In the genomic region with DNA sequence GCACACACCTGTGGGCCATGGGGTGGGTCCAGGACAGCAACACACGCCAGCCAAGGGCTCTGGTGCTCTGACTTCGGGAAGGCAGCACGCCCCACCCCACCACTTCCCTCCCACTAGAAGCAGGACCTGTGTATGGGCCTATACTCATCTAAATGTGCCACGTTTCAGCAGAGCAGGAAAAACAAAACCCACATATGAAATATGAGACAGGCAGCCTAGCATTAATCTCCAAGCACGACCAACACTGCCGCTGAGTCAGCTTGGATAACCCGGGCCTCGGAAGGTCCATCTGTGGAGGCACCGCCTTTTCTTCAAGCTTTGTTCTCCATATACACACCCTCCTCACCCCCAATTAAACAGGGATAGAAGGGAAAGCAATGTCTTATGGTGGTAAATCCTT, we compare ENCODE assay signal across 19 cellular contexts.
DNase-seq lines count a peak whose midpoint lies in the region; ATAC-seq and TF ChIP-seq lines count a peak whose summit lies in the region.
"Had no signal": no experiment of that assay in that cellular context is flagged by ENCODE, and none has a peak within 500 bp of the region (broad histone marks: within the 10 kb centered on the region; RNA-seq: fewer than 3 reads in every experiment).

No MANE protein-coding gene starts in this region.

- H3K27me3 ChIP-seq in RWPE2 (ENCODE audit: insufficient read depth, poor library complexity, severe bottlenecking), result no peaks in the 10 kb centered on the region
- no peaks in the 10 kb centered on the region for H3K27me3 ChIP-seq in colonic mucosa
- H3K27me3 ChIP-seq: Peyer's patch, stomach, upper lobe of right lung had no signal

- H3K36me3 ChIP-seq in RWPE2 (ENCODE audit: low read depth) (no peaks in the 10 kb centered on the region), colonic mucosa (no peaks in the 10 kb centered on the region)
- H3K36me3 ChIP-seq: left ventricle myocardium inferior, neutrophil, Peyer's patch, stomach, upper lobe of right lung had no signal

- H3K4me3 ChIP-seq in RWPE2 (ENCODE audit: severe bottlenecking) (no peak overlapping the region), fibroblast of the aortic adventitia (ENCODE audit: low read depth, low read length) (no peak overlapping the region), retinal pigment epithelial cell (ENCODE audit: low read length) (no peak overlapping the region), colonic mucosa (no peak overlapping the region)
- H3K4me3 ChIP-seq: GM23338, left ventricle myocardium inferior, Peyer's patch, stomach, upper lobe of right lung had no signal

- intact Hi-C loops in colonic mucosa (cut with DNase I) (no loop called here), posterior vena cava (cut with DNase I) (no loop called here)

- DNase-seq in HS-27A (ENCODE audit: low read depth) (peak; percentile 30), RWPE2 (ENCODE audit: low spot score) (no peak), fibroblast of the aortic adventitia (ENCODE audit: low read depth) (peak; percentile 56), retinal pigment epithelial cell (ENCODE audit: low read depth) (peak; percentile 25), colonic mucosa (no peak), NCI-H82 treated with DMSO at 0.1 percent for 48 hours (lab: John Stamatoyannopoulos, UW; ENCODE audit: unreplicated experiment) (no peak), posterior vena cava (ENCODE audit: low spot score) (no peak)
- DNase-seq: activated CD4-positive, alpha-beta T cell treated with anti-CD3 and anti-CD28 coated beads, Interleukin-2, amount 10 ng/mL, durations not matched to agents 7 days and 5 days; activated CD8-positive, alpha-beta memory T cell treated with anti-CD3 and anti-CD28 coated beads, Interleukin-2, amount 50 U/mL, for 48 hours; activated gamma-delta T cell treated with Interleukin-2 at 50 U/mL for 16 hours; aorta; left ventricle myocardium inferior; NCI-H2081 treated with DMSO at 0.1 percent for 48 hours; NCI-H82; Peyer's patch; stomach; upper lobe of right lung had no signal

- H3K27ac ChIP-seq in RWPE2 (ENCODE audit: poor library complexity, severe bottlenecking), result no peak overlapping the region
- no peak overlapping the region for H3K27ac ChIP-seq in colonic mucosa
- H3K27ac ChIP-seq: left ventricle myocardium inferior, neutrophil, Peyer's patch, stomach, upper lobe of right lung had no signal

- no peak for TF ChIP-seq CTCF in RWPE2 (IDR thresholded peaks at IDR 0.05; ENCODE audit: poor library complexity, severe bottlenecking)
- no peak for TF ChIP-seq CTCF in fibroblast of the aortic adventitia (IDR thresholded peaks at IDR 0.05; ENCODE audit: insufficient read depth, low read length)
- no peak for TF ChIP-seq CTCF in retinal pigment epithelial cell (conservative IDR thresholded peaks at IDR 0.05; ENCODE audit: low read depth, low read length)
- TF ChIP-seq CTCF in colonic mucosa (IDR thresholded peaks at IDR 0.05), result no peak

- no peaks in the 10 kb centered on the region for H3K9me3 ChIP-seq in RWPE2 (ENCODE audit: severe bottlenecking)
- H3K9me3 ChIP-seq in colonic mucosa, result no peaks in the 10 kb centered on the region
- H3K9me3 ChIP-seq: left ventricle myocardium inferior, neutrophil, Peyer's patch, stomach, upper lobe of right lung had no signal

- peak; percentile 38; the same call in 2 of the 3 replicates for ATAC-seq in RWPE2 (ENCODE audit: low read depth)
- ATAC-seq: GM23338, upper lobe of right lung had no signal

- H3K4me1 ChIP-seq in RWPE2 (ENCODE audit: insufficient read depth, poor library complexity, severe bottlenecking), result no peaks in the 10 kb centered on the region
- no peaks in the 10 kb centered on the region for H3K4me1 ChIP-seq in colonic mucosa
- H3K4me1 ChIP-seq: left ventricle myocardium inferior, Peyer's patch, upper lobe of right lung had no signal

- no peak overlapping the region for H3K9ac ChIP-seq in colonic mucosa (ENCODE audit: low read depth in 2 of 2, low read length in 2 of 2)

Comparison
In these comparisons a context has a peak if more than half of its experiments do, and no peak if none do; other contexts are left out.
1. DNase-seq: peak in HS-27A (single experiment), fibroblast of the aortic adventitia (single experiment) and retinal pigment epithelial cell (single experiment); none in RWPE2 (single experiment), colonic mucosa (single experiment), NCI-H82 treated with DMSO at 0.1 percent for 48 hours (single experiment) and posterior vena cava (single experiment).